25 cellular contexts compared by ENCODE assay signal in the genomic region with DNA sequence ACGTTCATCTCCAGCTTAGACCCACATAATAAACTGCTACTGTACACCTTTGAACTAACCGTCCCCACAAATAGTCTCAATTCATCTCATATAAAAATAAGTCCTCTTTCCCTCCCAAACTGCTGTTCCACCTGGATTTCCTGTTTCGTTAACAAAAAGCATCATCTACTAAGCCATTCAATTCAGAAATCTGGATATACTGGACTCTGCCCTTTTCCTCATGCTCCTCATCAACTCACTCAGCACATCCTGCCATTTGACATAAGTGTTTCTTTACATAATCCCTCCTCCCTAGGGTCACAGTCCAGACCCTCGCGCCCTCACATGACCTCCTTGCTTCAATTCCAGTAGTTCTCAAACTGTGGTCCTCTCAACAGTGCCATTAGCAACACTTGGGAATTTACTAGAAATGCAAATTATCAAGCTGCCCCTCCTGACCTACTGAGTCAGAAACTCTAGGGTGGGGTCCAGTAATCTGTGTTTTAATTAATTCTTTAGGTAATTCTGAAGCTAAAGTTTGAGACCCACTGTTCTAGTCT. TPM values are rescaled to one million over a fixed set of nuclear protein-coding genes. Genes with fewer than 3 reads are reported as not detected.
DNase-seq lines count a peak whose midpoint lies in the region; ATAC-seq and TF ChIP-seq lines count a peak whose summit lies in the region.
"Had no signal": no experiment of that assay in that cellular context is flagged by ENCODE, and none has a peak within 500 bp of the region (broad histone marks: within the 10 kb centered on the region; RNA-seq: fewer than 3 reads in every experiment).

No MANE protein-coding gene starts in this region.

- ATAC-seq in HG03439 (IDR thresholded peaks at IDR 0.05; ENCODE audit: unreplicated experiment) = no peak
- ATAC-seq: gastrocnemius medialis, HCT116, K562 had no signal

- POLR2A ChIA-PET in CD8-positive, alpha-beta memory T cell (lab: Charles Lee) = no interaction called here

- no peaks in the 10 kb centered on the region for H3K27me3 ChIP-seq in CD8-positive, alpha-beta memory T cell (ENCODE audit: insufficient read depth, low read length, poor library complexity, severe bottlenecking)
- H3K27me3 ChIP-seq: gastrocnemius medialis, stomach had no signal

- no peaks in the 10 kb centered on the region for H3K36me3 ChIP-seq in CD8-positive, alpha-beta memory T cell (ENCODE audit: insufficient read depth, low read length)
- H3K36me3 ChIP-seq: gastrocnemius medialis had no signal

- peaks cover 0 to 14% (median 0%) of the 10 kb centered on the region in 3 donors for H3K36me3 Mint-ChIP-seq in CD8-positive, alpha-beta memory T cell
- H3K36me3 Mint-ChIP-seq in dendritic cell treated with granulocyte-macrophage colony-stimulating factor and Interleukin-4, amounts not matched to agents 40 ng/mL and 50 ng/mL, for 4 days (ENCODE audit: low read depth) = peaks cover 80% of the 10 kb centered on the region
- peaks cover 37% of the 10 kb centered on the region for H3K36me3 Mint-ChIP-seq in nephron progenitor cell (ENCODE audit: low read depth)
- H3K36me3 Mint-ChIP-seq: mesothelial cell of epicardium had no signal

- no peak overlapping the region for H3K27ac ChIP-seq in CD8-positive, alpha-beta memory T cell (ENCODE audit: low read depth, low read length)
- H3K27ac ChIP-seq: stomach, upper lobe of left lung had no signal

- intact Hi-C loops in dendritic cell treated with granulocyte-macrophage colony-stimulating factor and Interleukin-4, amounts not matched to agents 40 ng/mL and 50 ng/mL, for 4 days (cut with micrococcal nuclease) = loop anchor here (10.0 kb wide), 1 partner anchor 215 kb away; the partner anchor contains the start of gene SNAP25

- CTCF ChIA-PET in CD8-positive, alpha-beta memory T cell (lab: Charles Lee) = no interaction called here

- peaks cover 0 to 4% of the 10 kb centered on the region in 2 donors for H3K27me3 Mint-ChIP-seq in CD8-positive, alpha-beta memory T cell
- H3K27me3 Mint-ChIP-seq in dendritic cell treated with granulocyte-macrophage colony-stimulating factor and Interleukin-4, amounts not matched to agents 40 ng/mL and 50 ng/mL, for 4 days = no peaks in the 10 kb centered on the region
- no peaks in the 10 kb centered on the region for H3K27me3 Mint-ChIP-seq in nephron progenitor cell (ENCODE audit: low read depth, poor library complexity)
- H3K27me3 Mint-ChIP-seq: activated CD4-positive, alpha-beta T cell treated with anti-CD3 and anti-CD28 coated beads, Interleukin-2, amount 10 ng/mL, durations not matched to agents 24 days and 14 days had no signal

- H3K27ac Mint-ChIP-seq in CD8-positive, alpha-beta memory T cell = peak overlapping the region in 7 of 8 donors; percentile 4 to 67 (median 18)
- peak overlapping the region; percentile 4 for H3K27ac Mint-ChIP-seq in dendritic cell treated with granulocyte-macrophage colony-stimulating factor and Interleukin-4, amounts not matched to agents 40 ng/mL and 50 ng/mL, for 4 days
- H3K27ac Mint-ChIP-seq in nephron progenitor cell = peak overlapping the region; percentile 27
- H3K27ac Mint-ChIP-seq: mesothelial cell of epicardium had no signal

- peaks cover 42 to 65% (median 63%) of the 10 kb centered on the region in 3 donors for H3K4me1 Mint-ChIP-seq in CD8-positive, alpha-beta memory T cell
- H3K4me1 Mint-ChIP-seq in dendritic cell treated with granulocyte-macrophage colony-stimulating factor and Interleukin-4, amounts not matched to agents 40 ng/mL and 50 ng/mL, for 4 days (ENCODE audit: low read depth) = peaks cover 66% of the 10 kb centered on the region
- peaks cover 40% of the 10 kb centered on the region for H3K4me1 Mint-ChIP-seq in nephron progenitor cell

- peaks cover 32% of the 10 kb centered on the region for H3K4me1 ChIP-seq in CD8-positive, alpha-beta memory T cell (ENCODE audit: insufficient read depth, low read length)

- no peak for TF ChIP-seq CTCF in nephron progenitor cell (IDR thresholded peaks at IDR 0.05)

- no peaks in the 10 kb centered on the region for H3K9me3 Mint-ChIP-seq in CD8-positive, alpha-beta memory T cell
- H3K9me3 Mint-ChIP-seq in dendritic cell treated with granulocyte-macrophage colony-stimulating factor and Interleukin-4, amounts not matched to agents 40 ng/mL and 50 ng/mL, for 4 days = no peaks in the 10 kb centered on the region
- no peaks in the 10 kb centered on the region for H3K9me3 Mint-ChIP-seq in nephron progenitor cell
- H3K9me3 Mint-ChIP-seq: activated CD4-positive, alpha-beta T cell treated with anti-CD3 and anti-CD28 coated beads, Interleukin-2, amount 10 ng/mL, durations not matched to agents 24 days and 14 days; mesothelial cell of epicardium had no signal

- no peaks in the 10 kb centered on the region for H3K9me3 ChIP-seq in CD8-positive, alpha-beta memory T cell (ENCODE audit: low read length)
- H3K9me3 ChIP-seq: gastrocnemius medialis, stomach, upper lobe of left lung had no signal

- no peak overlapping the region for H3K4me3 Mint-ChIP-seq in CD8-positive, alpha-beta memory T cell
- no peak overlapping the region for H3K4me3 Mint-ChIP-seq in dendritic cell treated with granulocyte-macrophage colony-stimulating factor and Interleukin-4, amounts not matched to agents 40 ng/mL and 50 ng/mL, for 4 days
- no peak overlapping the region for H3K4me3 Mint-ChIP-seq in nephron progenitor cell
- H3K4me3 Mint-ChIP-seq: activated CD4-positive, alpha-beta T cell treated with anti-CD3 and anti-CD28 coated beads, Interleukin-2, amount 10 ng/mL, durations not matched to agents 24 days and 14 days; mesothelial cell of epicardium had no signal

- no peak for DNase-seq in CD8-positive, alpha-beta memory T cell
- peak; percentile 86 for DNase-seq in HuH-7 (ENCODE audit: low spot score)
- DNase-seq in nephron progenitor cell = no peak
- no peak for DNase-seq in germinal center (ENCODE audit: low spot score)
- no peak for DNase-seq in NCI-H1092 (lab: John Stamatoyannopoulos, UW)
- DNase-seq: activated CD4-positive, alpha-beta T cell treated with anti-CD3 and anti-CD28 coated beads, Interleukin-2, amount 10 ng/mL, durations not matched to agents 24 days and 14 days; activated gamma-delta T cell; AML-193; amniotic stem cell; caudate nucleus; effector CD4-positive, alpha-beta T cell; gastrocnemius medialis; NCI-H1694; NCI-H748 treated with DMSO at 0.1 percent for 48 hours; Right ventricle myocardium superior; stimulated activated CD4-positive, alpha-beta T cell treated with anti-CD3 and anti-CD28 coated beads, Interleukin-4, amount 100 ng/mL, for 1 hour; stomach; T-helper 1 cell; upper lobe of left lung had no signal

- H3K4me3 ChIP-seq in CD8-positive, alpha-beta memory T cell (ENCODE audit: low read length) = no peak overlapping the region
- H3K4me3 ChIP-seq: gastrocnemius medialis, K562, skin epidermis, stomach, upper lobe of left lung had no signal

RNA-seq across cellular contexts. Expression of gene MKKS, which starts 4.5 kb away (rescaled TPM):
- 1 to 10 TPM; 7.7 to 8.2 TPM for total RNA-seq in CD8-positive, alpha-beta memory T cell
- polyA plus RNA-seq in CD8-positive, alpha-beta memory T cell = 37.7 TPM

RNA-seq across cellular contexts. Expression of gene SLX4IP, which starts 5.6 kb away (rescaled TPM):
- total RNA-seq in CD8-positive, alpha-beta memory T cell = 1 to 10 TPM; 7.0 to 8.0 TPM
- 1.5 TPM for polyA plus RNA-seq in CD8-positive, alpha-beta memory T cell
